ENCODE assay signal across 9 cellular contexts in the genomic region with DNA sequence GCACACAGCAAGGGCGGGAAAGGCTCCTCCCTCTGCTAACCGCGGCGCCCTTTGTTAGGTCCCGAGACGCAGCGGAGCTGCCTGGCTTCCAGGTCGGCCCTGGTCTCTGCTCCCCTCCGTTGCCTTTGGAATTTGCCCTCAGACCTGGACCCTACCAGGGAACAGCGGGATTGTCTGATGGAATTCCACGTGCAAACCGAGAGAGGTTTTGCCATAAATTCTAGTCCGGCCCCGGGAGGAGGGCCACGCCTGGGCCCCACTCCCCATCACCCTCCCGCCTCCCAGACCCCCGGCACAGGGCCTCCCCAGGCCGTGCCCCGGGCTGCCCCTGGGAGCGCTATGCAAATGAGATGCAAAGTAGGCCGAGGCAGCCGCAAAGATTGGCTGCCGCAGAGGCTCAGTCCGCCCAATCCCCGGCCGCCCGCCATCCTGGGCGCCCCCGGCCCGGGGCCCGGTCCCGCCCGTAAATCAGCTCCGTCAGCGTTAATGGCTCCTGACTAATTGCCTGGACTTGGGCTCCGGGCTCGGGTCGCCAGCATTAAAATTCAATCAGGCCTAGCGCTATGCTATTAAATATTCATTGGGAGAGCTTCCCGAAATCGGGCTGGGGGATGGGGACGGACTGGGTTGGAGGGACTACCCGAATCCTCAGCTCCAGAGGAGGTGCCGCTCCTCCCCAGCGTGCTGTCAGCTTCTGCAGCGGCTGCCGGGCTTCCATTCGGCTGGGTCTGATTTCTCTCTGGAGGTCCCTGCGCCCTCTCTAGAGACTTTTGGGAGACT. TPM values are rescaled to one million over a fixed set of nuclear protein-coding genes. Genes with fewer than 3 reads are reported as not detected.
DNase-seq lines count a peak whose midpoint lies in the region; ATAC-seq, FAIRE-seq and TF ChIP-seq lines count a peak whose summit lies in the region.
"Had no signal": no experiment of that assay in that cellular context is flagged by ENCODE, and none has a peak within 500 bp of the region (broad histone marks: within the 10 kb centered on the region; RNA-seq: fewer than 3 reads in every experiment).

No MANE protein-coding gene starts in this region.

- peak overlapping the region; percentile 89 for H3K4me2 ChIP-seq in hepatocyte

- peak overlapping the region; percentile 21 for H2AFZ ChIP-seq in hepatocyte

- peak overlapping the region; percentile 71 for H3K4me3 ChIP-seq in HUES6 (ENCODE audit: low read depth, low read length)
- no peak overlapping the region for H3K4me3 ChIP-seq in hepatocyte
- peak overlapping the region; percentile 17 for H3K4me3 ChIP-seq in skeletal muscle cell (ENCODE audit: low read depth, low read length)

- H3K9me2 ChIP-seq in hepatocyte (replicated peaks; ENCODE audit: insufficient read depth) = no peaks in the 10 kb centered on the region

- WGBS in hepatocyte (ENCODE audit: low lambda C conversion rate, missing lambda C conversion rate) = 1% methylated on average over 36 of the region's 49 CpGs

- H4K20me1 ChIP-seq in hepatocyte (ENCODE audit: insufficient read depth, poor library complexity, severe bottlenecking) = no peaks in the 10 kb centered on the region

- no peaks in the 10 kb centered on the region for H3K36me3 ChIP-seq in HUES6 (ENCODE audit: control insufficient read depth, insufficient read depth, low read length)
- H3K36me3 ChIP-seq in hepatocyte (replicated peaks; ENCODE audit: insufficient read depth, low read depth) = no peaks in the 10 kb centered on the region

- H3K27ac ChIP-seq in HUES6 (ENCODE audit: low read depth, low read length) = peak overlapping the region; percentile 53; the same call in 1 of the 2 replicates
- no peak overlapping the region for H3K27ac ChIP-seq in hepatocyte

- peak overlapping the region; percentile 31 for H3K4me3 Mint-ChIP-seq in activated T-helper 17 cell treated with anti-CD3 and anti-CD28 coated beads, Interleukin-2, amount 50 U/mL, for 72 hours

- no peaks in the 10 kb centered on the region for H3K79me2 ChIP-seq in hepatocyte

- peak; percentile 79 for ATAC-seq in activated T-helper 17 cell treated with anti-CD3 and anti-CD28 coated beads, Interleukin-2, amount 50 U/mL, for 72 hours (replicated peaks)
- no peak for ATAC-seq in HG03139 (IDR thresholded peaks at IDR 0.05; ENCODE audit: unreplicated experiment)
- no peak for ATAC-seq in GM21528 (IDR thresholded peaks at IDR 0.05; ENCODE audit: low FRiP score, unreplicated experiment)

- peaks cover 34% of the 10 kb centered on the region for H3K27me3 Mint-ChIP-seq in activated T-helper 17 cell treated with anti-CD3 and anti-CD28 coated beads, Interleukin-2, amount 50 U/mL, for 72 hours

- peak; percentile 74 for DNase-seq in hepatocyte (ENCODE audit: low spot score)
- no peak for DNase-seq in skeletal muscle cell (ENCODE audit: low read depth)
- no peak for DNase-seq in D341Med (ENCODE audit: low spot score)
- DNase-seq in GM12892 (ENCODE audit: insufficient read length) = no peak

- no peaks in the 10 kb centered on the region for H3K9me3 ChIP-seq in HUES6 (ENCODE audit: control insufficient read depth, insufficient read depth, low read depth, low read length)
- no peaks in the 10 kb centered on the region for H3K9me3 ChIP-seq in hepatocyte (ENCODE audit: low read depth)

- H3K9ac ChIP-seq in HUES6 (ENCODE audit: low read length) = peak overlapping the region; percentile 65

- H3K36me3 Mint-ChIP-seq in activated T-helper 17 cell treated with anti-CD3 and anti-CD28 coated beads, Interleukin-2, amount 50 U/mL, for 72 hours (ENCODE audit: low read depth) = no peaks in the 10 kb centered on the region

- H3K4me1 ChIP-seq in HUES6 (ENCODE audit: control insufficient read depth, insufficient read depth, low read length) (peaks cover 50% of the 10 kb centered on the region), hepatocyte (ENCODE audit: insufficient read depth) (peaks cover 38% of the 10 kb centered on the region)

- FAIRE-seq in GM12892 (lab: Jason Lieb, UNC) = no peak
- FAIRE-seq: islet of Langerhans had no signal

- peaks cover 31% of the 10 kb centered on the region for H3K27me3 ChIP-seq in HUES6 (ENCODE audit: control insufficient read depth, insufficient read depth, low read length)
- peaks cover 3% of the 10 kb centered on the region for H3K27me3 ChIP-seq in hepatocyte

- TF ChIP-seq CTCF in hepatocyte (IDR thresholded peaks at IDR 0.05; ENCODE audit: poor library complexity) = no peak

- no peaks in the 10 kb centered on the region for H3K4me1 Mint-ChIP-seq in activated T-helper 17 cell treated with anti-CD3 and anti-CD28 coated beads, Interleukin-2, amount 50 U/mL, for 72 hours

- no peak overlapping the region for H3K27ac Mint-ChIP-seq in activated T-helper 17 cell treated with anti-CD3 and anti-CD28 coated beads, Interleukin-2, amount 50 U/mL, for 72 hours

- no peaks in the 10 kb centered on the region for H3K9me3 Mint-ChIP-seq in activated T-helper 17 cell treated with anti-CD3 and anti-CD28 coated beads, Interleukin-2, amount 50 U/mL, for 72 hours

- TF ChIP-seq POLR2A in GM12892 (IDR thresholded peaks at IDR 0.05; ENCODE audit: low read depth, low read length) = no peak

RNA-seq across cellular contexts. Expression of a gene that starts 15.6 kb away (rescaled TPM):
- under 1 TPM; 0.50 to 0.53 TPM for total RNA-seq in activated T-helper 17 cell treated with anti-CD3 and anti-CD28 coated beads, Interleukin-2, amount 50 U/mL, for 72 hours
- total RNA-seq in hepatocyte = 2.1 and 3.2 TPM in 2 replicates
- polyA plus RNA-seq in hepatocyte = 1.1 and 1.9 TPM in 2 replicates
- not detected for polyA plus RNA-seq in GM12892 (2012; ENCODE audit: missing spikeins)

RNA-seq across cellular contexts. Expression of a gene that starts 23.8 kb away (rescaled TPM):
- not detected for total RNA-seq in activated T-helper 17 cell treated with anti-CD3 and anti-CD28 coated beads, Interleukin-2, amount 50 U/mL, for 72 hours
- total RNA-seq in hepatocyte = not detected in 2 replicates
- 0.12 and 0.29 TPM in 2 replicates for polyA plus RNA-seq in hepatocyte
- polyA plus RNA-seq in GM12892 (2012; ENCODE audit: missing spikeins) = not detected

RNA-seq across cellular contexts. Expression of a gene that starts 43.2 kb away (rescaled TPM):
- total RNA-seq in activated T-helper 17 cell treated with anti-CD3 and anti-CD28 coated beads, Interleukin-2, amount 50 U/mL, for 72 hours = not detected
- total RNA-seq in hepatocyte = 4.6 and 11.6 TPM in 2 replicates
- polyA plus RNA-seq in hepatocyte = 1.4 and 2.4 TPM in 2 replicates
- 0.40 TPM for polyA plus RNA-seq in GM12892 (2012; ENCODE audit: missing spikeins)
